Comparison of ENCODE assay signal across 9 cellular contexts in genomic region chr13:113777311-113778260, GRCh38. TPM values are rescaled to one million over a fixed set of nuclear protein-coding genes. Genes with fewer than 3 reads are reported as not detected.
DNase-seq lines count a peak whose midpoint lies in the region; ATAC-seq and TF ChIP-seq lines count a peak whose summit lies in the region.
"Had no signal": no experiment of that assay in that cellular context is flagged by ENCODE, and none has a peak within 500 bp of the region (broad histone marks: within the 10 kb centered on the region; RNA-seq: fewer than 3 reads in every experiment).

No MANE protein-coding gene starts in this region.

- H3K27ac ChIP-seq in foreskin keratinocyte, result no peak overlapping the region

- peaks cover 12% of the 10 kb centered on the region for H3K4me1 ChIP-seq in foreskin keratinocyte

- intact Hi-C loops in posterior vena cava (cut with DNase I), result no loop called here

- DNase-seq in activated T-cell treated with anti-CD3 and anti-CD28 coated beads, Interleukin-2, amount 50 U/mL, for 1 hour, result peak; percentile 16
- no peak for DNase-seq in activated T-cell treated with anti-CD3 and anti-CD28 coated beads for 4 hours
- peak; percentile 12 for DNase-seq in RKO (ENCODE audit: low spot score)
- no peak for DNase-seq in foreskin keratinocyte
- DNase-seq in posterior vena cava (ENCODE audit: low spot score), result peak; percentile 80
- no peak for DNase-seq in effector CD4-positive, alpha-beta T cell
- DNase-seq in NCI-H187 (lab: John Stamatoyannopoulos, UW), result no peak
- no peak for DNase-seq in H4 (ENCODE audit: low spot score)
- DNase-seq: naive thymus-derived CD8-positive, alpha-beta T cell had no signal

- TF ChIP-seq CTCF in foreskin keratinocyte (conservative IDR thresholded peaks at IDR 0.05), result no peak

- peaks cover 18% of the 10 kb centered on the region for H3K27me3 ChIP-seq in foreskin keratinocyte

- peak; percentile 69 for ATAC-seq in foreskin keratinocyte

RNA-seq across cellular contexts. Expression of gene TMEM255B, which starts 18.6 kb away (rescaled TPM):
- 0.95 and 1.4 TPM in 2 replicates for total RNA-seq in foreskin keratinocyte
- 1.2 and 2.0 TPM in 2 replicates for polyA plus RNA-seq in foreskin keratinocyte
- total RNA-seq in posterior vena cava, result 10 to 100 TPM; 20.2 to 22.9 TPM
- total RNA-seq in H4 (2014; rRNA removed; shearing (Covaris generic)), result 2.1 TPM in 1 of 2 replicates, not detected in the other

Comparison
In these comparisons a context has a peak if more than half of its experiments do, and no peak if none do; other contexts are left out.
1. DNase-seq: peak in activated T-cell treated with anti-CD3 and anti-CD28 coated beads, Interleukin-2, amount 50 U/mL, for 1 hour (single experiment), RKO (single experiment) and posterior vena cava (single experiment); none in activated T-cell treated with anti-CD3 and anti-CD28 coated beads for 4 hours (single experiment), foreskin keratinocyte (0 of 2), effector CD4-positive, alpha-beta T cell (single experiment), NCI-H187 (0 of 2) and H4 (single experiment).